ENCODE assay signal across 8 cellular contexts in the genomic region with DNA sequence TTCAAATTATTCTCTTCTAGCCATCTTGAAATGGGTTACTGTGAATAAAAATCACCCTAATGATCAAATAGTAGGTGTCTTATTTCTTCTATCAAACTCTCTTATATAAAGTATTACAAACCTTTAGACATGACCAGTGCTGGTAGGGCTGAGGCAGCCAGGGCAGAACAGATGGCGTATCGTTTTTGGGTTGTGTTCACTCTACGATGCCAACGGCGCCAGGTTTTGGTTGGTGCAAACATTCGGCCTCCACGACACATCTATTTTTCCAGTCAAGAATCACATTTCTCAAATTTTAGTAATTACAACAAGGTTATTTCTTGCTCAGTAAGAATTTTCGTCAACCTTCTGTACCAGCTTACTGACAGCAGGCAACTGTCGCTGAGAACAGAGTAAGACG. TPM values are rescaled to one million over a fixed set of nuclear protein-coding genes. Genes with fewer than 3 reads are reported as not detected.
DNase-seq lines count a peak whose midpoint lies in the region; ATAC-seq and TF ChIP-seq lines count a peak whose summit lies in the region.
"Had no signal": no experiment of that assay in that cellular context is flagged by ENCODE, and none has a peak within 500 bp of the region (broad histone marks: within the 10 kb centered on the region; RNA-seq: fewer than 3 reads in every experiment).

No MANE protein-coding gene starts in this region.

- H3K9ac ChIP-seq in endocrine pancreas (ENCODE audit: control insufficient read depth, insufficient read depth, low read length) (no peak overlapping the region), trophoblast cell (ENCODE audit: low read length) (no peak overlapping the region)

- BruUV-seq in OCI-LY7 (replicated peaks; lab: Mats Ljungman, UMichigan), result no TSS peak

- peaks cover 56% of the 10 kb centered on the region for H3K4me1 ChIP-seq in OCI-LY7 (ENCODE audit: insufficient read depth, low read length, poor library complexity, severe bottlenecking)
- peaks cover 18% of the 10 kb centered on the region for H3K4me1 ChIP-seq in endocrine pancreas (ENCODE audit: control insufficient read depth, insufficient read depth, low read length)
- H3K4me1 ChIP-seq in trophoblast cell (ENCODE audit: control insufficient read depth in 1 of 2, insufficient read depth in 2 of 2, low read length in 2 of 2), result peaks cover 0 to 3% of the 10 kb centered on the region in 2 experiments
- peaks cover 8 to 51% (median 17%) of the 10 kb centered on the region in 3 donors for H3K4me1 ChIP-seq in gastroesophageal sphincter

- no peak overlapping the region for H2BK120ac ChIP-seq in trophoblast cell (ENCODE audit: insufficient read depth, low read length, poor library complexity)

- POLR2A ChIA-PET in OCI-LY7 (lab: Charles Lee), result no interaction called here

- peaks cover 41% of the 10 kb centered on the region for H4K20me1 ChIP-seq in OCI-LY7 (ENCODE audit: insufficient read depth, low read length)

- H4K12ac ChIP-seq in trophoblast cell (ENCODE audit: low read depth, low read length), result no peak overlapping the region

- peaks cover 10% of the 10 kb centered on the region for H3K79me1 ChIP-seq in trophoblast cell (ENCODE audit: low read length)

- no peak for TF ChIP-seq EP300 in gastroesophageal sphincter (IDR thresholded peaks at IDR 0.05)

- DNase-seq in GM12865 (ENCODE audit: low read depth) (no peak), OCI-LY7 (ENCODE audit: low spot score) (no peak), trophoblast cell (no peak), NCI-H2081 (lab: John Stamatoyannopoulos, UW) (no peak)

- H3K27ac ChIP-seq in OCI-LY7 (ENCODE audit: low read depth, low read length, poor library complexity, severe bottlenecking) (peak overlapping the region; percentile 85), trophoblast cell (ENCODE audit: low read depth, low read length) (no peak overlapping the region), gastroesophageal sphincter (no peak overlapping the region)
- H3K27ac ChIP-seq: SJSA1 had no signal

- no CpG with 5 or more reads among the region's 10 CpGs for WGBS in trophoblast cell (ENCODE audit: extremely low coverage, insufficient coverage, insufficient read length)
- 63 to 70% methylated on average over 7 to 10 of the region's 10 CpGs for WGBS in gastroesophageal sphincter (ENCODE audit: low coverage in 1 of 2), 2 donors

- peaks cover 76% of the 10 kb centered on the region for H3K79me2 ChIP-seq in OCI-LY7 (ENCODE audit: insufficient read depth, low read depth, low read length)
- H3K79me2 ChIP-seq in trophoblast cell (ENCODE audit: control insufficient read depth, insufficient read depth, low read length, poor library complexity), result peaks cover 15% of the 10 kb centered on the region

- H3K4me3 ChIP-seq in GM12865 (ENCODE audit: low read depth, low read length), result peak overlapping the region; percentile 86
- H3K4me3 ChIP-seq in OCI-LY7 (ENCODE audit: low read depth, low read length, poor library complexity, severe bottlenecking), result peak overlapping the region; percentile 100
- peak overlapping the region; percentile 99 for H3K4me3 ChIP-seq in endocrine pancreas (ENCODE audit: control insufficient read depth, insufficient read depth, low read length)
- no peak overlapping the region for H3K4me3 ChIP-seq in trophoblast cell (ENCODE audit: low read depth, low read length)
- no peak overlapping the region for H3K4me3 ChIP-seq in gastroesophageal sphincter

- no peaks in the 10 kb centered on the region for H3K27me3 ChIP-seq in endocrine pancreas (ENCODE audit: control insufficient read depth, insufficient read depth, low read length)
- no peaks in the 10 kb centered on the region for H3K27me3 ChIP-seq in trophoblast cell (ENCODE audit: insufficient read depth, low read length)
- H3K27me3 ChIP-seq in gastroesophageal sphincter, result no peaks in the 10 kb centered on the region
- H3K27me3 ChIP-seq: SJSA1 had no signal

- CTCF ChIA-PET in OCI-LY7 (lab: Charles Lee; ENCODE audit: unreplicated experiment), result no interaction called here

- TF ChIP-seq CTCF in GM12865 (IDR thresholded peaks at IDR 0.05; ENCODE audit: insufficient read depth, low read depth, low read length, missing control alignments), result no peak
- TF ChIP-seq CTCF in OCI-LY7 (conservative IDR thresholded peaks at IDR 0.05; ENCODE audit: low read length), result no peak
- TF ChIP-seq CTCF in gastroesophageal sphincter (IDR thresholded peaks at IDR 0.05), result no peak

- peak overlapping the region; percentile 26 for H3K4ac ChIP-seq in trophoblast cell (ENCODE audit: low read depth, low read length)

- H3K18ac ChIP-seq in trophoblast cell (ENCODE audit: low read length), result no peak overlapping the region

- H2BK5ac ChIP-seq in trophoblast cell (ENCODE audit: low read depth, low read length, poor library complexity), result no peak overlapping the region

- H4K91ac ChIP-seq in trophoblast cell (ENCODE audit: low read depth, low read length), result no peak overlapping the region

- no peaks in the 10 kb centered on the region for H3K9me2 ChIP-seq in OCI-LY7 (ENCODE audit: insufficient read depth, low read length)

- intact Hi-C loops in OCI-LY7 (cut with micrococcal nuclease; ENCODE audit: unreplicated experiment), result loop anchor here (10.0 kb wide), 3 partner anchors 202 to 1022 kb away; a partner anchor contains a TSS

- no peak overlapping the region for H4K8ac ChIP-seq in trophoblast cell (ENCODE audit: low read depth, low read length)

- no peak overlapping the region for H3K14ac ChIP-seq in trophoblast cell (ENCODE audit: low read length)

- peaks cover 70% of the 10 kb centered on the region for H3K36me3 ChIP-seq in OCI-LY7 (ENCODE audit: insufficient read depth, low read length)
- H3K36me3 ChIP-seq in endocrine pancreas (ENCODE audit: control insufficient read depth, insufficient read depth, low read length), result peaks cover 10% of the 10 kb centered on the region
- peaks cover 19 to 39% of the 10 kb centered on the region in 2 experiments for H3K36me3 ChIP-seq in trophoblast cell (ENCODE audit: control insufficient read depth in 1 of 2, insufficient read depth in 2 of 2, low read length in 2 of 2)
- H3K36me3 ChIP-seq in gastroesophageal sphincter, result peaks cover 3 to 54% of the 10 kb centered on the region in 2 donors

- H2BK12ac ChIP-seq in trophoblast cell (ENCODE audit: low read length), result no peak overlapping the region

- H3K4me2 ChIP-seq in OCI-LY7 (ENCODE audit: low read length) (peak overlapping the region; percentile 78), trophoblast cell (ENCODE audit: low read length) (peak overlapping the region; percentile 92)

- no peak overlapping the region for H2AK5ac ChIP-seq in trophoblast cell (ENCODE audit: low read length)

- H3K9me3 ChIP-seq in OCI-LY7 (ENCODE audit: low read length) (no peaks in the 10 kb centered on the region), endocrine pancreas (ENCODE audit: control insufficient read depth, low read length) (no peaks in the 10 kb centered on the region), trophoblast cell (ENCODE audit: insufficient read depth, low read depth, low read length) (no peaks in the 10 kb centered on the region), gastroesophageal sphincter (no peaks in the 10 kb centered on the region)
- H3K9me3 ChIP-seq: SJSA1 had no signal

- no peak overlapping the region for H2AFZ ChIP-seq in OCI-LY7 (ENCODE audit: low read length)
- H2AFZ ChIP-seq in trophoblast cell (ENCODE audit: insufficient read depth, low read length, poor library complexity), result no peak overlapping the region

- no peak for TF ChIP-seq POLR2A in gastroesophageal sphincter (IDR thresholded peaks at IDR 0.05)

- no peak overlapping the region for H3K23ac ChIP-seq in trophoblast cell (ENCODE audit: low read length)

- no peak for ATAC-seq in gastroesophageal sphincter
- no peak for ATAC-seq in HG03025 (IDR thresholded peaks at IDR 0.05; ENCODE audit: low FRiP score, unreplicated experiment)

RNA-seq across cellular contexts. Expression of a gene that starts 2.2 kb away (rescaled TPM):
- 5,185 and 5,381 TPM in 2 replicates for total RNA-seq in OCI-LY7 (2014; rRNA removed; shearing (Covaris generic))
- total RNA-seq in OCI-LY7 (2022) (4,316 and 4,489 TPM in 2 replicates), gastroesophageal sphincter (1,000 to 10,000 TPM; 3,015 to 4,496 (median 4,021) TPM)
- 2,018 and 2,074 TPM in 2 replicates for polyA plus RNA-seq in trophoblast cell (2013)

RNA-seq across cellular contexts. Expression of a gene that starts 2.6 kb away (rescaled TPM):
- 36.9 and 37.4 TPM in 2 replicates for total RNA-seq in OCI-LY7 (2014; rRNA removed; shearing (Covaris generic))
- total RNA-seq in OCI-LY7 (2022) (49.0 and 50.2 TPM in 2 replicates), gastroesophageal sphincter (1 to 10 TPM; 2.0 to 6.0 (median 2.9) TPM)
- polyA plus RNA-seq in trophoblast cell (2013), result 15.2 and 15.5 TPM in 2 replicates

RNA-seq across cellular contexts. Expression of a gene that starts 4.9 kb away (rescaled TPM):
- total RNA-seq in OCI-LY7 (2014; rRNA removed; shearing (Covaris generic)), result 30.7 and 32.6 TPM in 2 replicates
- total RNA-seq in OCI-LY7 (2022) (25.7 and 26.5 TPM in 2 replicates), gastroesophageal sphincter (10 to 100 TPM; 33.9 to 66.9 (median 44.1) TPM)
- polyA plus RNA-seq in trophoblast cell (2013), result 12.2 and 13.4 TPM in 2 replicates

Comparison
In these comparisons a context has a peak if more than half of its experiments do, and no peak if none do; other contexts are left out.
1. H3K4me3 ChIP-seq: peak in GM12865 (single experiment), OCI-LY7 (single experiment) and endocrine pancreas (single experiment); none in trophoblast cell (single experiment) and gastroesophageal sphincter (0 of 2).
2. RNA of a gene that starts 2.6 kb away (total RNA-seq): 36.9 to 50.2 TPM in OCI-LY7; 2.0 to 6.0 TPM in gastroesophageal sphincter; every median in the first group is over 4 times any median in the second.